1 cellular context compared by ENCODE assay signal in the genomic region with DNA sequence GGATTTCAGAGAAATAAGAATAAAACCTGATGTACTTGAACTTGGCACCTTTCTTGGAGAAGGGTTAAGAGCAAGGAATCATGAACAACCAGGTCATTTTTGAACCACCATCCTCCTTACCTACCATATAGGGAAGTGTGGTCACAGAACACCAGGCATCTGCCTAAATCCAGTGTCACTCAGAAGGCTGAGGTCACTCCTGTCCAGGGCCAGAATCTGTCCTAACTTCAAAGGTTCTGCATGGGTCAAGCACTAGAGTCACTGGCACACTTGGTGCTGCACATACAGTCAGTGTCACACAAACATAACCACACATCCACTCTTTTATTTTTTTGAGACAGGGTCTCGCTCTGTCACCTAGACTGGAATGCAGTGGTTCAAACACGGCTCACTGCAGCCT.
TF ChIP-seq lines count a peak whose summit lies in the region.

No MANE protein-coding gene starts in this region.

TF ChIP-seq in K562, 482 proteins besides CTCF, POLR2A, EP300 and RAD21:
- TF ChIP-seq PKNOX1 (IDR thresholded peaks at IDR 0.05) (peak; percentile 58), CEBPB (tag; IDR thresholded peaks at IDR 0.05) (no peak)
